In the genomic region with DNA sequence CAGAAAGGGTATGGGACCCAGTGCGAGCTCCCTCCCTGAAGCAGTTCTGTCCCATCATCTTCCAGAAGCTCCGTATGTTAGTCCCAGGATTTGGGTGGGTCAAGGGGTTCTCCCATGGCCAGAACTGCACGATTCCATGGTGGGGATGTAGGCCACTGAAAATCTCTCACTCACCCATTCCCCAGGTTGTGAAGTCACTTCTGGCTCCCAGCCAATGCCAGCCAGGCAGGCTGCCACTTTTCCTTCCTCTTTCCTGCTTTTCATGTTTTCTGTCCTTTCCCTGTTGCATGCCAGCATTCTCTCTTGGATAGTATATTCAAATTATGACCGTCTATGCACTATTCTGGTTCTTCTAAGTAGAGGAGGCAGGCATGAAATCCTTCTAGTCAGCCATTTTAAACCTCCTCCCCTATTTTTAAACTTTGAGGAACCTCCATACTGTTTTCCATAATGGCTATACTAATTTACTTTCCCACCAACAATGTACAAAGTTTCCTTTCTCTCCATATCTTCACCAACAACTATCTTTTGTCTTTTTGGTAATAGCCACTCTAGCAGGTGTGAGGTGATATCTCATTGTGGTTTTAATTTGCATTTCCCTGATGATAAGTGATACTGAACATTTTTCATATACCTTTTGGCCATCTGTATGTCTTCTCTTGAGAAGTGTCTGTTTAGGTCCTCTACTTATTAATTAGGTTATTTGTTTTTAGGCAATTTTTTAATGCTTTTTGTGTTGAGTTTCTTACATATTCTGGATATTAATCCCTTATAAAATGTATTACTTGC, we compare ENCODE assay signal across 13 cellular contexts.
A peak's percentile ranks its signal among the peaks of the same experiment; 100 is the strongest.
DNase-seq lines count a peak whose midpoint lies in the region; ATAC-seq lines count a peak whose summit lies in the region.
"Had no signal": no experiment of that assay in that cellular context is flagged by ENCODE, and none has a peak within 500 bp of the region (broad histone marks: within the 10 kb centered on the region; RNA-seq: fewer than 3 reads in every experiment).

No MANE protein-coding gene starts in this region.

- DNase-seq in HT-29 (ENCODE audit: low spot score) (peak; percentile 3), KG1 (lab: John Stamatoyannopoulos, UW) (no peak)
- DNase-seq in stimulated activated CD4-positive, alpha-beta T cell treated with anti-CD3 and anti-CD28 coated beads, Interleukin-2, amount 100 ng/mL, for 48 hours, result no peak
- no peak for DNase-seq in activated CD4-positive, CD25-positive, alpha-beta regulatory T cell treated with anti-CD3 and anti-CD28 coated beads, Interleukin-2, amount 50 U/mL, for 72 hours
- no peak for DNase-seq in stimulated activated CD4-positive, alpha-beta T cell treated with anti-CD3 and anti-CD28 coated beads, Interleukin-15, amount 100 ng/mL, for 24 hours
- DNase-seq: activated CD4-positive, alpha-beta T cell treated with anti-CD3 and anti-CD28 coated beads for 48 hours; amygdala; NCI-H2227 treated with DMSO at 0.1 percent for 48 hours; OCI-M1 had no signal

- ATAC-seq in GM18520 (IDR thresholded peaks at IDR 0.05; ENCODE audit: unreplicated experiment) (peak; percentile 61), GM19452 (IDR thresholded peaks at IDR 0.05; ENCODE audit: unreplicated experiment) (peak; percentile 42), HG02852 (IDR thresholded peaks at IDR 0.05; ENCODE audit: unreplicated experiment) (peak; percentile 35)
- ATAC-seq: HCT116 had no signal
